ENCODE assay signal across 16 cellular contexts in genomic region chr4:8728536-8729407, GRCh38.
DNase-seq lines count a peak whose midpoint lies in the region; ATAC-seq and TF ChIP-seq lines count a peak whose summit lies in the region.
"Had no signal": no experiment of that assay in that cellular context is flagged by ENCODE, and none has a peak within 500 bp of the region (broad histone marks: within the 10 kb centered on the region; RNA-seq: fewer than 3 reads in every experiment).

No MANE protein-coding gene starts in this region.

- H3K9me1 ChIP-seq in IMR-90 (ENCODE audit: insufficient read depth, low read length), result no peaks in the 10 kb centered on the region

- H3K56ac ChIP-seq in IMR-90 (ENCODE audit: extremely low read depth, insufficient read depth, low read length), result no peak overlapping the region

- TF ChIP-seq RAD21 in IMR-90 (IDR thresholded peaks at IDR 0.05; ENCODE audit: low read length), result no peak

- H4K5ac ChIP-seq in IMR-90 (ENCODE audit: low read depth, low read length), result no peak overlapping the region

- H4K91ac ChIP-seq in IMR-90 (ENCODE audit: insufficient read depth, low read depth, low read length), result no peak overlapping the region

- H3K4me3 ChIP-seq in IMR-90 (ENCODE audit: insufficient read depth, low read depth, low read length), result no peak overlapping the region
- H3K4me3 ChIP-seq: HAP-1, pancreas, skin epidermis had no signal

- ATAC-seq in IMR-90 (ENCODE audit: low read depth) (no peak), HG02938 (IDR thresholded peaks at IDR 0.05; ENCODE audit: unreplicated experiment) (no peak)
- ATAC-seq: activated naive CD4-positive, alpha-beta T cell treated with anti-CD3 and anti-CD28 coated beads, Interleukin-2, amount 50 U/mL, for 72 hours; pancreas had no signal

- dilution Hi-C loops in IMR-90 (cut with HindIII; ENCODE audit: low sequenced_read_pairs, unreplicated experiment), result no loop called here

- H3K36me3 ChIP-seq in IMR-90 (ENCODE audit: control insufficient read depth, insufficient read depth, low read length), result no peaks in the 10 kb centered on the region
- H3K36me3 ChIP-seq: HAP-1, pancreas had no signal

- no peak overlapping the region for H3K4me2 ChIP-seq in IMR-90 (ENCODE audit: low read depth, low read length)

- no peak overlapping the region for H3K4ac ChIP-seq in IMR-90 (ENCODE audit: low read depth, low read length)

- H2BK120ac ChIP-seq in IMR-90 (ENCODE audit: low read depth, low read length), result no peak overlapping the region

- H4K20me1 ChIP-seq in IMR-90 (ENCODE audit: insufficient read depth, low read length), result no peaks in the 10 kb centered on the region

- intact Hi-C loops in IMR-90 (cut with micrococcal nuclease), result no loop called here

- no peak for TF ChIP-seq POLR2A in IMR-90 (IDR thresholded peaks at IDR 0.05; ENCODE audit: low read depth, low read length)

- no peak overlapping the region for H3K9ac ChIP-seq in IMR-90 (ENCODE audit: low read depth, low read length)

- H3K23ac ChIP-seq in IMR-90 (ENCODE audit: low read depth, low read length), result no peak overlapping the region

- WGBS in IMR-90 (ENCODE audit: extremely low coverage in 2 of 2, insufficient read length in 1 of 2), 2 experiments, result no CpG with 5 or more reads among the region's 21 CpGs

- peak; percentile 57 for DNase-seq in SHP77 (lab: John Stamatoyannopoulos, UW)
- no peak for DNase-seq in SHP77 treated with DMSO at 0.1 percent for 48 hours (lab: John Stamatoyannopoulos, UW)
- no peak for DNase-seq in IMR-90
- peak; percentile 5 for DNase-seq in iPS-NIHi7 (ENCODE audit: extremely low spot score)
- DNase-seq in retina, result peak; percentile 64
- no peak for DNase-seq in T1000 (lab: John Stamatoyannopoulos, UW)
- no peak for DNase-seq in amygdala (lab: John Stamatoyannopoulos, UW)
- DNase-seq: Calu3; NCI-H510A treated with DMSO at 0.1 percent for 48 hours; stimulated activated CD4-positive, alpha-beta T cell treated with anti-CD3 and anti-CD28 coated beads, Interleukin-4, amount 100 ng/mL, for 4 hours had no signal

- no peak overlapping the region for H2AK5ac ChIP-seq in IMR-90 (ENCODE audit: low read depth, low read length)

- CTCF ChIA-PET in IMR-90 (lab: Yijun Ruan, JAX), result no interaction called here

- no peak overlapping the region for H4K8ac ChIP-seq in IMR-90 (ENCODE audit: low read depth in 2 of 2, low read length in 2 of 2)

- no peak overlapping the region for H2BK20ac ChIP-seq in IMR-90 (ENCODE audit: low read depth, low read length)

- TF ChIP-seq CTCF in IMR-90 (conservative IDR thresholded peaks at IDR 0.05; ENCODE audit: low read depth, low read length), result no peak

- H3K18ac ChIP-seq in IMR-90 (ENCODE audit: low read depth, low read length), result no peak overlapping the region

- no peaks in the 10 kb centered on the region for H3K79me1 ChIP-seq in IMR-90 (ENCODE audit: low read depth in 1 of 2, low read length in 2 of 2)

- BruUV-seq in IMR-90 (replicated peaks; lab: Mats Ljungman, UMichigan), result no TSS peak

- peak overlapping the region; percentile 78 for H2AK9ac ChIP-seq in IMR-90 (replicated peaks; ENCODE audit: low read depth, low read length, poor library complexity)

- H3K9me3 ChIP-seq in IMR-90 (ENCODE audit: control insufficient read depth, insufficient read depth, low read length), result peaks cover 2% of the 10 kb centered on the region; the same call in 1 of the 2 replicates
- H3K9me3 ChIP-seq: pancreas had no signal

- H3K27me3 ChIP-seq in IMR-90 (ENCODE audit: control insufficient read depth, insufficient read depth, low read length), result peaks cover 2% of the 10 kb centered on the region; the same call in 1 of the 2 replicates
- H3K27me3 ChIP-seq: pancreas had no signal

- no peak overlapping the region for H2BK5ac ChIP-seq in IMR-90 (ENCODE audit: low read depth, low read length, poor library complexity, severe bottlenecking)

- in situ Hi-C loops in IMR-90 (cut with MboI; ENCODE audit: low sequenced_read_pairs), result no loop called here

- no peak overlapping the region for H3K27ac ChIP-seq in IMR-90 (ENCODE audit: insufficient read depth, low read length)
- H3K27ac ChIP-seq: 22Rv1, pancreas, skin epidermis had no signal

- H2AFZ ChIP-seq in IMR-90 (replicated peaks; ENCODE audit: low read length, poor library complexity), result peak overlapping the region; percentile 33

- no peak overlapping the region for H3K14ac ChIP-seq in IMR-90 (replicated peaks; ENCODE audit: low read depth, low read length)

- H2BK15ac ChIP-seq in IMR-90 (ENCODE audit: low read depth, low read length), result no peak overlapping the region

- no peaks in the 10 kb centered on the region for H3K4me1 ChIP-seq in IMR-90 (ENCODE audit: control insufficient read depth, insufficient read depth, low read length)
- H3K4me1 ChIP-seq: HAP-1, pancreas had no signal

- POLR2A ChIA-PET in IMR-90 (lab: Charles Lee; ENCODE audit: unreplicated experiment), result no interaction called here

TF ChIP-seq in IMR-90, 13 proteins besides CTCF, POLR2A, EP300 and RAD21:
- TF ChIP-seq RCOR1 (IDR thresholded peaks at IDR 0.05; ENCODE audit: insufficient replicate concordance, low read length) (no peak), USF2 (IDR thresholded peaks at IDR 0.05; ENCODE audit: low read depth, low read length) (no peak), NFE2L2 (IDR thresholded peaks at IDR 0.05; ENCODE audit: low read depth, low read length) (no peak), MAFK (IDR thresholded peaks at IDR 0.05; ENCODE audit: low read depth, low read length) (no peak), RFX5 (IDR thresholded peaks at IDR 0.05; ENCODE audit: low read depth, low read length) (no peak), ELK1 (IDR thresholded peaks at IDR 0.05; ENCODE audit: borderline replicate concordance, low read depth, low read length) (no peak), BHLHE40 (IDR thresholded peaks at IDR 0.05; ENCODE audit: low read depth, low read length) (no peak)
TF ChIP-seq in IMR-90: peak in this region for 0.

Comparison
In these comparisons a context has a peak if more than half of its experiments do, and no peak if none do; other contexts are left out.
1. DNase-seq: peak in SHP77 (2 of 2), iPS-NIHi7 (single experiment) and retina (single experiment); none in SHP77 treated with DMSO at 0.1 percent for 48 hours (single experiment), IMR-90 (single experiment), T1000 (single experiment) and amygdala (0 of 56).